21 cellular contexts compared by ENCODE assay signal in genomic region chr5:180083529-180084060, GRCh38.
"Had no signal": no experiment of that assay in that cellular context is flagged by ENCODE, and none has a peak within 500 bp of the region (broad histone marks: within the 10 kb centered on the region; RNA-seq: fewer than 3 reads in every experiment).

No MANE protein-coding gene starts in this region.

- DNase-seq: activated CD4-positive, alpha-beta T cell treated with anti-CD3 and anti-CD28 coated beads for 1 hour; activated CD8-positive, alpha-beta memory T cell treated with anti-CD3 and anti-CD28 coated beads for 24 hours; activated CD8-positive, alpha-beta memory T cell treated with anti-CD3 and anti-CD28 coated beads, Interleukin-2, amount 50 U/mL, for 48 hours; activated effector memory CD4-positive, alpha-beta T cell treated with Interleukin-2 at 50 U/mL for 16 hours; activated naive CD4-positive, alpha-beta T cell treated with anti-CD3 and anti-CD28 coated beads, Interleukin-2, amount 50 U/mL, for 16 hours; activated T-cell treated with anti-CD3 and anti-CD28 coated beads, Interleukin-2, amount 50 U/mL, for 48 hours; foreskin fibroblast; glutamatergic neuron; hippocampal formation; kidney; left lung; mammary epithelial cell; naive thymus-derived CD8-positive, alpha-beta T cell; sigmoid colon; stimulated activated CD4-positive, alpha-beta T cell treated with anti-CD3 and anti-CD28 coated beads, Interleukin-4, amount 100 ng/mL, for 4 hours; stimulated activated naive B cell treated with anti-CD40 and anti-IgM and Interleukin-4, amounts not matched to agents 10 μg/mL and 1 μg/mL and 100 μg/mL, for 72 hours; upper lobe of right lung had no signal

- H3K27ac ChIP-seq: cardiac muscle cell, epithelial cell of prostate, left lung, sigmoid colon, thoracic aorta, upper lobe of right lung had no signal

- H3K4me3 Mint-ChIP-seq: stimulated activated naive B cell treated with anti-CD40 and anti-IgM and Interleukin-4, amounts not matched to agents 10 μg/mL and 1 μg/mL and 100 μg/mL, for 72 hours; T-helper 1 cell treated with Interleukin-12 subunit alpha and Interleukin-12 subunit beta and Interleukin-4 antibody, amounts not matched to agents 30 μg/mL and 1 μg/mL, for 36 hours had no signal

- H3K27ac Mint-ChIP-seq: stimulated activated naive B cell treated with anti-CD40 and anti-IgM and Interleukin-4, amounts not matched to agents 10 μg/mL and 1 μg/mL and 100 μg/mL, for 72 hours; T-helper 1 cell treated with Interleukin-12 subunit alpha and Interleukin-12 subunit beta and Interleukin-4 antibody, amounts not matched to agents 30 μg/mL and 1 μg/mL, for 36 hours had no signal

- H3K9me3 ChIP-seq: left lung, sigmoid colon, thoracic aorta, upper lobe of right lung had no signal

- H3K4me3 ChIP-seq: cardiac muscle cell, left lung, sigmoid colon, thoracic aorta, upper lobe of right lung had no signal

- H3K4me1 ChIP-seq: sigmoid colon, upper lobe of right lung had no signal

- H3K9me3 Mint-ChIP-seq: naive thymus-derived CD8-positive, alpha-beta T cell; stimulated activated naive B cell treated with anti-CD40 and anti-IgM and Interleukin-4, amounts not matched to agents 10 μg/mL and 1 μg/mL and 100 μg/mL, for 72 hours; T-helper 1 cell treated with Interleukin-12 subunit alpha and Interleukin-12 subunit beta and Interleukin-4 antibody, amounts not matched to agents 30 μg/mL and 1 μg/mL, for 36 hours had no signal

- H3K36me3 ChIP-seq: cardiac muscle cell, left lung, sigmoid colon, thoracic aorta, upper lobe of right lung had no signal

- H3K36me3 Mint-ChIP-seq: naive thymus-derived CD8-positive, alpha-beta T cell; stimulated activated naive B cell treated with anti-CD40 and anti-IgM and Interleukin-4, amounts not matched to agents 10 μg/mL and 1 μg/mL and 100 μg/mL, for 72 hours had no signal

- H3K27me3 ChIP-seq: cardiac muscle cell, upper lobe of right lung had no signal

- FAIRE-seq: kidney had no signal
